ENCODE assay signal across 8 cellular contexts in genomic region chr2:100178085-100178788, GRCh38. TPM values are rescaled to one million over a fixed set of nuclear protein-coding genes. Genes with fewer than 3 reads are reported as not detected.
DNase-seq lines count a peak whose midpoint lies in the region; ATAC-seq and TF ChIP-seq lines count a peak whose summit lies in the region.

No MANE protein-coding gene starts in this region.

- in situ Hi-C loops in GM13977 (cut with MboI; ENCODE audit: low pct_unique_long_range_greater_than_20kb, low sequenced_read_pairs, unreplicated experiment), result no loop called here

- H2AK5ac ChIP-seq in mesendoderm (ENCODE audit: low read length), result no peak overlapping the region

- no peak overlapping the region for H3K4ac ChIP-seq in mesendoderm (ENCODE audit: low read depth, low read length)

- H3K27me3 ChIP-seq in body of pancreas (no peaks in the 10 kb centered on the region), mesendoderm (ENCODE audit: insufficient read depth, low read length, poor library complexity) (no peaks in the 10 kb centered on the region)

- no peak overlapping the region for H3K4me2 ChIP-seq in mesendoderm (ENCODE audit: low read length)

- H3K4me3 ChIP-seq in AG10803 (ENCODE audit: low read length) (no peak overlapping the region), body of pancreas (no peak overlapping the region), mesendoderm (ENCODE audit: low read length) (no peak overlapping the region)

- no peak overlapping the region for H3K18ac ChIP-seq in mesendoderm (ENCODE audit: low read length)

- H4K8ac ChIP-seq in mesendoderm (ENCODE audit: low read depth, low read length), result no peak overlapping the region

- H4K5ac ChIP-seq in mesendoderm (ENCODE audit: low read length), result no peak overlapping the region

- H3K56ac ChIP-seq in mesendoderm (ENCODE audit: low read length), result no peak overlapping the region

- H3K27ac ChIP-seq in body of pancreas, result no peak overlapping the region
- H3K27ac ChIP-seq in mesendoderm (ENCODE audit: low read depth, low read length), result no peak overlapping the region
- no peak overlapping the region for H3K27ac ChIP-seq in caudate nucleus (ENCODE audit: low read depth, low read length)

- ATAC-seq in body of pancreas, result no peak
- ATAC-seq in GM19035 (IDR thresholded peaks at IDR 0.05; ENCODE audit: unreplicated experiment), result no peak

- no peak for TF ChIP-seq POLR2A in body of pancreas (IDR thresholded peaks at IDR 0.05)

- H3K4me1 ChIP-seq in body of pancreas (no peaks in the 10 kb centered on the region), mesendoderm (ENCODE audit: control insufficient read depth, low read depth, low read length) (peaks cover 4% of the 10 kb centered on the region)

- TF ChIP-seq CTCF in AG10803 (conservative IDR thresholded peaks at IDR 0.05; ENCODE audit: low read length) (peak; percentile 24), GM13977 (IDR thresholded peaks at IDR 0.05; ENCODE audit: extremely low read depth, insufficient read depth, missing control alignments) (peak; percentile 22), body of pancreas (IDR thresholded peaks at IDR 0.05) (peak in 3 of 7 experiments; percentile 18 to 24 (median 21))

- 53 to 57% methylated on average over 8 of the region's 8 CpGs for WGBS in body of pancreas, 2 donors
- no CpG with 5 or more reads among the region's 8 CpGs for WGBS in mesendoderm (ENCODE audit: extremely low coverage, insufficient coverage, low lambda C conversion rate)

- intact Hi-C loops in body of pancreas (cut with DNase I), result no loop called here

- no peaks in the 10 kb centered on the region for H3K79me2 ChIP-seq in mesendoderm (ENCODE audit: control insufficient read depth, insufficient read depth, low read length)

- H3K9ac ChIP-seq in mesendoderm (ENCODE audit: low read length), result no peak overlapping the region

- H3K36me3 ChIP-seq in body of pancreas (replicated peaks in 1 of 2; ENCODE audit: insufficient read depth in 1 of 2, low read depth in 2 of 2) (no peaks in the 10 kb centered on the region), mesendoderm (ENCODE audit: control insufficient read depth, insufficient read depth, low read length) (no peaks in the 10 kb centered on the region)

- H2BK15ac ChIP-seq in mesendoderm (replicated peaks; ENCODE audit: low read depth), result no peak overlapping the region

- H3K9me3 ChIP-seq in body of pancreas, result no peaks in the 10 kb centered on the region

- DNase-seq in AG10803 (ENCODE audit: low read depth) (no peak), GM13977 (ENCODE audit: low spot score) (peak; percentile 45), NOMO-1 treated with DMSO at 0.1 percent for 48 hours (lab: John Stamatoyannopoulos, UW; ENCODE audit: unreplicated experiment) (peak; percentile 52), body of pancreas (peak; percentile 22 to 40 (median 32)), mesendoderm (peak; percentile 98), caudate nucleus (lab: John Stamatoyannopoulos, UW) (no peak), nucleus accumbens (lab: John Stamatoyannopoulos, UW) (no peak)

- no peaks in the 10 kb centered on the region for H3K79me1 ChIP-seq in mesendoderm (ENCODE audit: low read length)

- H2BK5ac ChIP-seq in mesendoderm (ENCODE audit: low read length), result no peak overlapping the region

- no peak overlapping the region for H3K23ac ChIP-seq in mesendoderm (ENCODE audit: low read length)

- no peak overlapping the region for H2BK120ac ChIP-seq in mesendoderm (ENCODE audit: low read depth, low read length)

RNA-seq across cellular contexts. Expression of gene AFF3, which starts 35.8 kb away (rescaled TPM):
- total RNA-seq in body of pancreas, result under 1 TPM; 0.52 to 0.99 TPM
- 2.9 TPM for polyA plus RNA-seq in mesendoderm (2013, experiment 1 of 2)
- 3.1 TPM for polyA plus RNA-seq in mesendoderm (2013, experiment 2 of 2)

Comparison
In these comparisons a context has a peak if more than half of its experiments do, and no peak if none do; other contexts are left out.
1. DNase-seq: peak in GM13977 (single experiment), NOMO-1 treated with DMSO at 0.1 percent for 48 hours (single experiment), body of pancreas (4 of 4) and mesendoderm (single experiment); none in AG10803 (single experiment), caudate nucleus (0 of 61) and nucleus accumbens (0 of 56).